In the genomic region with DNA sequence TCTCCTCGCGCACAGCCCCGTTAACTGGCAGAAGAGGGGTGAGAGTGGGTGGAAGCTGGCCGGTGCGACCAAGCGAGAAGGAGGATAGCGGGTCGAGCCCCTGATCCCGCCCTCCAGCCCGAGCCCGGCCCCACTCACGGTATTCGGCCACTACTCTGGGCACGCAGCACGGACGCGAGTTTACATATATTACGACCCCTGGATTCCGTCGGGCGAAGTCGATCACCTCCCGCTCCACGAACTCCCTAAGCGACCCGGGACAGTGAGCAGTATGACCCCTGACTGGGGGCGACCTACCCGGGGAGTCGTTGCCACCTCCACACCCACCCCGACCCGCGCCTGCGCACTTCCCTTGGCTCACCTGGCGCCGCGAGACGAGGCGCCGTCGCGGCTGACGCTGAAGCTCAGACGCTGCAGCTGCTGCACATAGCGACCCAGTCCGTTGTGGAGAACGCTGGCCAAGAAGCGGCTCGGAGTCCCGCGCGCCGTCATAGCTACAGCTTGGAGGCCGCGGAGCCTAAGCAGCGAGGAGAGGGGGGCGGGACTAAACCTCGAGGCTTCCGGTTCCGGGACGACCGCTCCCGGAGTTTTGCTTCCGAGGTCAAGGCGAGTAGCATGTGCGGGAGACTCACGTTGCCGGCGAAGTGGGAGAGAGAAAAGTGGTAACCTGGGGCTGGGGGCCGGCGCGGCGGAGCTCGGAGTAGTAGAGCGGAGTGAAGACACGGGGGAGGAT, we compare ENCODE assay signal across 1 cellular context.
TF ChIP-seq lines count a peak whose summit lies in the region.

A gene (minus strand): TSS at position 546 of the 733 bp plus-strand sequence. CDS start 54 bp downstream, at position 492.
A gene (plus strand): TSS at position 592 of the 733 bp plus-strand sequence. CDS start 668 bp downstream, outside the sequence.

TF ChIP-seq in K562, 482 proteins besides CTCF, POLR2A, EP300 and RAD21 (continued from another document and continues in another):
- TF ChIP-seq, protein P1, sequence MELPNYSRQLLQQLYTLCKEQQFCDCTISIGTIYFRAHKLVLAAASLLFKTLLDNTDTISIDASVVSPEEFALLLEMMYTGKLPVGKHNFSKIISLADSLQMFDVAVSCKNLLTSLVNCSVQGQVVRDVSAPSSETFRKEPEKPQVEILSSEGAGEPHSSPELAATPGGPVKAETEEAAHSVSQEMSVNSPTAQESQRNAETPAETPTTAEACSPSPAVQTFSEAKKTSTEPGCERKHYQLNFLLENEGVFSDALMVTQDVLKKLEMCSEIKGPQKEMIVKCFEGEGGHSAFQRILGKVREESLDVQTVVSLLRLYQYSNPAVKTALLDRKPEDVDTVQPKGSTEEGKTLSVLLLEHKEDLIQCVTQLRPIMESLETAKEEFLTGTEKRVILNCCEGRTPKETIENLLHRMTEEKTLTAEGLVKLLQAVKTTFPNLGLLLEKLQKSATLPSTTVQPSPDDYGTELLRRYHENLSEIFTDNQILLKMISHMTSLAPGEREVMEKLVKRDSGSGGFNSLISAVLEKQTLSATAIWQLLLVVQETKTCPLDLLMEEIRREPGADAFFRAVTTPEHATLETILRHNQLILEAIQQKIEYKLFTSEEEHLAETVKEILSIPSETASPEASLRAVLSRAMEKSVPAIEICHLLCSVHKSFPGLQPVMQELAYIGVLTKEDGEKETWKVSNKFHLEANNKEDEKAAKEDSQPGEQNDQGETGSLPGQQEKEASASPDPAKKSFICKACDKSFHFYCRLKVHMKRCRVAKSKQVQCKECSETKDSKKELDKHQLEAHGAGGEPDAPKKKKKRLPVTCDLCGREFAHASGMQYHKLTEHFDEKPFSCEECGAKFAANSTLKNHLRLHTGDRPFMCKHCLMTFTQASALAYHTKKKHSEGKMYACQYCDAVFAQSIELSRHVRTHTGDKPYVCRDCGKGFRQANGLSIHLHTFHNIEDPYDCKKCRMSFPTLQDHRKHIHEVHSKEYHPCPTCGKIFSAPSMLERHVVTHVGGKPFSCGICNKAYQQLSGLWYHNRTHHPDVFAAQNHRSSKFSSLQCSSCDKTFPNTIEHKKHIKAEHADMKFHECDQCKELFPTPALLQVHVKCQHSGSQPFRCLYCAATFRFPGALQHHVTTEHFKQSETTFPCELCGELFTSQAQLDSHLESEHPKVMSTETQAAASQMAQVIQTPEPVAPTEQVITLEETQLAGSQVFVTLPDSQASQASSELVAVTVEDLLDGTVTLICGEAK (IDR thresholded peaks at IDR 0.05), result peak; percentile 98
- TF ChIP-seq, protein P1 (CRISPR knock-in tag; IDR thresholded peaks at IDR 0.05), result no peak
- TF ChIP-seq SMARCB1 (IDR thresholded peaks at IDR 0.05; ENCODE audit: insufficient read length, low read depth), result no peak
- TF ChIP-seq ZFP30 (CRISPR knock-in tag; IDR thresholded peaks at IDR 0.05; ENCODE audit: borderline replicate concordance), result no peak
- TF ChIP-seq ZNF584 (CRISPR knock-in tag; IDR thresholded peaks at IDR 0.05; ENCODE audit: low read depth), result no peak
- TF ChIP-seq EZH2 (IDR thresholded peaks at IDR 0.05; ENCODE audit: borderline replicate concordance, low read depth, low read length), result no peak
- TF ChIP-seq FOSL1 (tag; conservative IDR thresholded peaks at IDR 0.05), result no peak
- no peak for TF ChIP-seq PTRF (tag; IDR thresholded peaks at IDR 0.05)
- TF ChIP-seq KAT2B (IDR thresholded peaks at IDR 0.05; ENCODE audit: low read depth, low read length), result no peak
- peak; percentile 71 for TF ChIP-seq KDM5B (IDR thresholded peaks at IDR 0.05; ENCODE audit: insufficient replicate concordance, low read depth, low read length)
- peak; percentile 68; the same call in 1 of the 2 replicates for TF ChIP-seq MBD2 (IDR thresholded peaks at IDR 0.05; ENCODE audit: borderline replicate concordance, low read depth)
- TF ChIP-seq, protein P2, sequence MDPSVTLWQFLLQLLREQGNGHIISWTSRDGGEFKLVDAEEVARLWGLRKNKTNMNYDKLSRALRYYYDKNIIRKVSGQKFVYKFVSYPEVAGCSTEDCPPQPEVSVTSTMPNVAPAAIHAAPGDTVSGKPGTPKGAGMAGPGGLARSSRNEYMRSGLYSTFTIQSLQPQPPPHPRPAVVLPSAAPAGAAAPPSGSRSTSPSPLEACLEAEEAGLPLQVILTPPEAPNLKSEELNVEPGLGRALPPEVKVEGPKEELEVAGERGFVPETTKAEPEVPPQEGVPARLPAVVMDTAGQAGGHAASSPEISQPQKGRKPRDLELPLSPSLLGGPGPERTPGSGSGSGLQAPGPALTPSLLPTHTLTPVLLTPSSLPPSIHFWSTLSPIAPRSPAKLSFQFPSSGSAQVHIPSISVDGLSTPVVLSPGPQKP (CRISPR knock-in tag; IDR thresholded peaks at IDR 0.05), result no peak
- TF ChIP-seq SAFB2 (IDR thresholded peaks at IDR 0.05; ENCODE audit: borderline replicate concordance, low read depth, low read length, severe bottlenecking), result no peak
- TF ChIP-seq, protein P3, sequence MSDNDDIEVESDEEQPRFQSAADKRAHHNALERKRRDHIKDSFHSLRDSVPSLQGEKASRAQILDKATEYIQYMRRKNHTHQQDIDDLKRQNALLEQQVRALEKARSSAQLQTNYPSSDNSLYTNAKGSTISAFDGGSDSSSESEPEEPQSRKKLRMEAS (CRISPR knock-in tag; IDR thresholded peaks at IDR 0.05), result peak; percentile 91
- TF ChIP-seq PHF21A (IDR thresholded peaks at IDR 0.05; ENCODE audit: borderline replicate concordance, low read depth), result no peak
- no peak for TF ChIP-seq ZNF780A (CRISPR knock-in tag; IDR thresholded peaks at IDR 0.05)
- TF ChIP-seq, protein P4, sequence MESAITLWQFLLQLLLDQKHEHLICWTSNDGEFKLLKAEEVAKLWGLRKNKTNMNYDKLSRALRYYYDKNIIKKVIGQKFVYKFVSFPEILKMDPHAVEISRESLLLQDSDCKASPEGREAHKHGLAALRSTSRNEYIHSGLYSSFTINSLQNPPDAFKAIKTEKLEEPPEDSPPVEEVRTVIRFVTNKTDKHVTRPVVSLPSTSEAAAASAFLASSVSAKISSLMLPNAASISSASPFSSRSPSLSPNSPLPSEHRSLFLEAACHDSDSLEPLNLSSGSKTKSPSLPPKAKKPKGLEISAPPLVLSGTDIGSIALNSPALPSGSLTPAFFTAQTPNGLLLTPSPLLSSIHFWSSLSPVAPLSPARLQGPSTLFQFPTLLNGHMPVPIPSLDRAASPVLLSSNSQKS (CRISPR knock-in tag; IDR thresholded peaks at IDR 0.05), result no peak
- TF ChIP-seq JUNB (CRISPR knock-in tag; conservative IDR thresholded peaks at IDR 0.05), result no peak
- no peak for TF ChIP-seq RUNX1 (IDR thresholded peaks at IDR 0.05; ENCODE audit: low read depth)
- TF ChIP-seq FOXA3 (CRISPR knock-in tag; conservative IDR thresholded peaks at IDR 0.05 in 1 of 2, IDR thresholded peaks at IDR 0.05 in 1 of 2), result no peak
- TF ChIP-seq CEBPB (tag; IDR thresholded peaks at IDR 0.05), result no peak
- no peak for TF ChIP-seq TGIF2 (CRISPR knock-in tag; IDR thresholded peaks at IDR 0.05)
- no peak for TF ChIP-seq ZNF644 (tag; IDR thresholded peaks at IDR 0.05; ENCODE audit: low read depth)
- TF ChIP-seq HEY1 (CRISPR knock-in tag; IDR thresholded peaks at IDR 0.05; ENCODE audit: borderline replicate concordance), result no peak
- TF ChIP-seq RBM39 (optimal IDR thresholded peaks at IDR 0.05; ENCODE audit: low read depth, low read length), result no peak
- no peak for TF ChIP-seq ZKSCAN8 (CRISPR knock-in tag; IDR thresholded peaks at IDR 0.05)
- TF ChIP-seq SMARCC2 (IDR thresholded peaks at IDR 0.05; ENCODE audit: low read depth), result no peak
- TF ChIP-seq, protein P5, sequence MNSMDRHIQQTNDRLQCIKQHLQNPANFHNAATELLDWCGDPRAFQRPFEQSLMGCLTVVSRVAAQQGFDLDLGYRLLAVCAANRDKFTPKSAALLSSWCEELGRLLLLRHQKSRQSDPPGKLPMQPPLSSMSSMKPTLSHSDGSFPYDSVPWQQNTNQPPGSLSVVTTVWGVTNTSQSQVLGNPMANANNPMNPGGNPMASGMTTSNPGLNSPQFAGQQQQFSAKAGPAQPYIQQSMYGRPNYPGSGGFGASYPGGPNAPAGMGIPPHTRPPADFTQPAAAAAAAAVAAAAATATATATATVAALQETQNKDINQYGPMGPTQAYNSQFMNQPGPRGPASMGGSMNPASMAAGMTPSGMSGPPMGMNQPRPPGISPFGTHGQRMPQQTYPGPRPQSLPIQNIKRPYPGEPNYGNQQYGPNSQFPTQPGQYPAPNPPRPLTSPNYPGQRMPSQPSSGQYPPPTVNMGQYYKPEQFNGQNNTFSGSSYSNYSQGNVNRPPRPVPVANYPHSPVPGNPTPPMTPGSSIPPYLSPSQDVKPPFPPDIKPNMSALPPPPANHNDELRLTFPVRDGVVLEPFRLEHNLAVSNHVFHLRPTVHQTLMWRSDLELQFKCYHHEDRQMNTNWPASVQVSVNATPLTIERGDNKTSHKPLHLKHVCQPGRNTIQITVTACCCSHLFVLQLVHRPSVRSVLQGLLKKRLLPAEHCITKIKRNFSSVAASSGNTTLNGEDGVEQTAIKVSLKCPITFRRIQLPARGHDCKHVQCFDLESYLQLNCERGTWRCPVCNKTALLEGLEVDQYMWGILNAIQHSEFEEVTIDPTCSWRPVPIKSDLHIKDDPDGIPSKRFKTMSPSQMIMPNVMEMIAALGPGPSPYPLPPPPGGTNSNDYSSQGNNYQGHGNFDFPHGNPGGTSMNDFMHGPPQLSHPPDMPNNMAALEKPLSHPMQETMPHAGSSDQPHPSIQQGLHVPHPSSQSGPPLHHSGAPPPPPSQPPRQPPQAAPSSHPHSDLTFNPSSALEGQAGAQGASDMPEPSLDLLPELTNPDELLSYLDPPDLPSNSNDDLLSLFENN (IDR thresholded peaks at IDR 0.05; ENCODE audit: low read depth in 2 of 2, low read length in 2 of 2), result no peak
- TF ChIP-seq TSC22D4 (tag; IDR thresholded peaks at IDR 0.05), result no peak
- TF ChIP-seq ZNF668 (CRISPR knock-in tag; IDR thresholded peaks at IDR 0.05), result no peak
- TF ChIP-seq, protein P6, sequence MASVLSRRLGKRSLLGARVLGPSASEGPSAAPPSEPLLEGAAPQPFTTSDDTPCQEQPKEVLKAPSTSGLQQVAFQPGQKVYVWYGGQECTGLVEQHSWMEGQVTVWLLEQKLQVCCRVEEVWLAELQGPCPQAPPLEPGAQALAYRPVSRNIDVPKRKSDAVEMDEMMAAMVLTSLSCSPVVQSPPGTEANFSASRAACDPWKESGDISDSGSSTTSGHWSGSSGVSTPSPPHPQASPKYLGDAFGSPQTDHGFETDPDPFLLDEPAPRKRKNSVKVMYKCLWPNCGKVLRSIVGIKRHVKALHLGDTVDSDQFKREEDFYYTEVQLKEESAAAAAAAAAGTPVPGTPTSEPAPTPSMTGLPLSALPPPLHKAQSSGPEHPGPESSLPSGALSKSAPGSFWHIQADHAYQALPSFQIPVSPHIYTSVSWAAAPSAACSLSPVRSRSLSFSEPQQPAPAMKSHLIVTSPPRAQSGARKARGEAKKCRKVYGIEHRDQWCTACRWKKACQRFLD (CRISPR knock-in tag; IDR thresholded peaks at IDR 0.05), result peak; percentile 43; the same call in 1 of the 2 replicates
- TF ChIP-seq POLR2AphosphoS5 (IDR thresholded peaks at IDR 0.05; ENCODE audit: control insufficient read depth, insufficient read depth, low read depth, low read length), result peak; percentile 53; the same call in 1 of the 2 replicates
- no peak for TF ChIP-seq ZNF23 (CRISPR knock-in tag; IDR thresholded peaks at IDR 0.05)
- no peak for TF ChIP-seq RBM34 (IDR thresholded peaks at IDR 0.05; ENCODE audit: borderline replicate concordance, insufficient read depth, low read length)
- TF ChIP-seq TAF9B (IDR thresholded peaks at IDR 0.05; ENCODE audit: partially characterized antibody), result no peak
- no peak for TF ChIP-seq KLF13 (tag; IDR thresholded peaks at IDR 0.05; ENCODE audit: borderline replicate concordance, low read depth)
- TF ChIP-seq RBM25 (IDR thresholded peaks at IDR 0.05; ENCODE audit: low read depth, low read length, severe bottlenecking), result no peak
- TF ChIP-seq CREM (IDR thresholded peaks at IDR 0.05; ENCODE audit: low read depth), result peak; percentile 47; the same call in 1 of the 2 replicates
- TF ChIP-seq ZNF165 (CRISPR knock-in tag; IDR thresholded peaks at IDR 0.05; ENCODE audit: borderline replicate concordance), result no peak
- peak; percentile 84 for TF ChIP-seq MXI1 (IDR thresholded peaks at IDR 0.05; ENCODE audit: low read depth, low read length)
- TF ChIP-seq SNIP1 (IDR thresholded peaks at IDR 0.05; ENCODE audit: low read depth), result no peak
- no peak for TF ChIP-seq GATA2 (CRISPR knock-in tag; IDR thresholded peaks at IDR 0.05)
- TF ChIP-seq PHB2 (IDR thresholded peaks at IDR 0.05; ENCODE audit: low read depth), result no peak
- no peak for TF ChIP-seq ZNF699 (CRISPR knock-in tag; IDR thresholded peaks at IDR 0.05; ENCODE audit: insufficient replicate concordance)
- TF ChIP-seq, protein P7, sequence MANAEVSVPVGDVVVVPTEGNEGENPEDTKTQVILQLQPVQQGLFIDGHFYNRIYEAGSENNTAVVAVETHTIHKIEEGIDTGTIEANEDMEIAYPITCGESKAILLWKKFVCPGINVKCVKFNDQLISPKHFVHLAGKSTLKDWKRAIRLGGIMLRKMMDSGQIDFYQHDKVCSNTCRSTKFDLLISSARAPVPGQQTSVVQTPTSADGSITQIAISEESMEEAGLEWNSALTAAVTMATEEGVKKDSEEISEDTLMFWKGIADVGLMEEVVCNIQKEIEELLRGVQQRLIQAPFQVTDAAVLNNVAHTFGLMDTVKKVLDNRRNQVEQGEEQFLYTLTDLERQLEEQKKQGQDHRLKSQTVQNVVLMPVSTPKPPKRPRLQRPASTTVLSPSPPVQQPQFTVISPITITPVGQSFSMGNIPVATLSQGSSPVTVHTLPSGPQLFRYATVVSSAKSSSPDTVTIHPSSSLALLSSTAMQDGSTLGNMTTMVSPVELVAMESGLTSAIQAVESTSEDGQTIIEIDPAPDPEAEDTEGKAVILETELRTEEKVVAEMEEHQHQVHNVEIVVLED (CRISPR knock-in tag; IDR thresholded peaks at IDR 0.05), result no peak
